ENCODE assay signal across 1 cellular context in the genomic region with DNA sequence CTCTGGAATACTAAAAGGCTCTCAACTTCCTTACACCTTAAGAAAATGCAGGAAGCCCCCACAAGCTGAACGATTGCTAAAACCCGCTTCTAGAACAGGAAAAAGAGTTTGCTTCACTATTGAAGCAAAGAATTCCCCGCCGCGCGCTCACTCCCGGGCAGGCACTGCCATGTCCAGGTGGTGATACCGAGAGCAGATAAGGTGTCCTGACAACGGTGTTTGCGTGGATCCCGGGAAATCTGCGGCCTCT.
TF ChIP-seq lines count a peak whose summit lies in the region.

No MANE protein-coding gene starts in this region.

TF ChIP-seq in HepG2, 621 proteins besides CTCF, POLR2A, EP300 and RAD21:
- TF ChIP-seq HNF4A (CRISPR knock-in tag; IDR thresholded peaks at IDR 0.05) (no peak), HMGXB3 (CRISPR knock-in tag; IDR thresholded peaks at IDR 0.05; ENCODE audit: borderline replicate concordance) (no peak), ATF6 (CRISPR knock-in tag; conservative IDR thresholded peaks at IDR 0.05) (no peak), ZSCAN22 (CRISPR knock-in tag; IDR thresholded peaks at IDR 0.05) (no peak), REST (IDR thresholded peaks at IDR 0.05; ENCODE audit: borderline replicate concordance in 1 of 2, low read depth in 1 of 2, low read length in 2 of 2) (no peak), ZNF121 (CRISPR knock-in tag; IDR thresholded peaks at IDR 0.05) (peak; percentile 87), EZH2 (conservative IDR thresholded peaks at IDR 0.05; ENCODE audit: low read depth, low read length) (0 out of 2 replicates have a peak, but pooled peaks have one; percentile 26)
- TF ChIP-seq, protein P1, sequence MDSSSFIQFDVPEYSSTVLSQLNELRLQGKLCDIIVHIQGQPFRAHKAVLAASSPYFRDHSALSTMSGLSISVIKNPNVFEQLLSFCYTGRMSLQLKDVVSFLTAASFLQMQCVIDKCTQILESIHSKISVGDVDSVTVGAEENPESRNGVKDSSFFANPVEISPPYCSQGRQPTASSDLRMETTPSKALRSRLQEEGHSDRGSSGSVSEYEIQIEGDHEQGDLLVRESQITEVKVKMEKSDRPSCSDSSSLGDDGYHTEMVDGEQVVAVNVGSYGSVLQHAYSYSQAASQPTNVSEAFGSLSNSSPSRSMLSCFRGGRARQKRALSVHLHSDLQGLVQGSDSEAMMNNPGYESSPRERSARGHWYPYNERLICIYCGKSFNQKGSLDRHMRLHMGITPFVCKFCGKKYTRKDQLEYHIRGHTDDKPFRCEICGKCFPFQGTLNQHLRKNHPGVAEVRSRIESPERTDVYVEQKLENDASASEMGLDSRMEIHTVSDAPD (CRISPR knock-in tag; IDR thresholded peaks at IDR 0.05): no peak
- TF ChIP-seq, protein P2, sequence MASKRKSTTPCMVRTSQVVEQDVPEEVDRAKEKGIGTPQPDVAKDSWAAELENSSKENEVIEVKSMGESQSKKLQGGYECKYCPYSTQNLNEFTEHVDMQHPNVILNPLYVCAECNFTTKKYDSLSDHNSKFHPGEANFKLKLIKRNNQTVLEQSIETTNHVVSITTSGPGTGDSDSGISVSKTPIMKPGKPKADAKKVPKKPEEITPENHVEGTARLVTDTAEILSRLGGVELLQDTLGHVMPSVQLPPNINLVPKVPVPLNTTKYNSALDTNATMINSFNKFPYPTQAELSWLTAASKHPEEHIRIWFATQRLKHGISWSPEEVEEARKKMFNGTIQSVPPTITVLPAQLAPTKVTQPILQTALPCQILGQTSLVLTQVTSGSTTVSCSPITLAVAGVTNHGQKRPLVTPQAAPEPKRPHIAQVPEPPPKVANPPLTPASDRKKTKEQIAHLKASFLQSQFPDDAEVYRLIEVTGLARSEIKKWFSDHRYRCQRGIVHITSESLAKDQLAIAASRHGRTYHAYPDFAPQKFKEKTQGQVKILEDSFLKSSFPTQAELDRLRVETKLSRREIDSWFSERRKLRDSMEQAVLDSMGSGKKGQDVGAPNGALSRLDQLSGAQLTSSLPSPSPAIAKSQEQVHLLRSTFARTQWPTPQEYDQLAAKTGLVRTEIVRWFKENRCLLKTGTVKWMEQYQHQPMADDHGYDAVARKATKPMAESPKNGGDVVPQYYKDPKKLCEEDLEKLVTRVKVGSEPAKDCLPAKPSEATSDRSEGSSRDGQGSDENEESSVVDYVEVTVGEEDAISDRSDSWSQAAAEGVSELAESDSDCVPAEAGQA (IDR thresholded peaks at IDR 0.05; ENCODE audit: low read depth): no peak
- TF ChIP-seq, protein P2 (CRISPR knock-in tag; IDR thresholded peaks at IDR 0.05; ENCODE audit: borderline replicate concordance): no peak
